8 cellular contexts compared by ENCODE assay signal in the genomic region with DNA sequence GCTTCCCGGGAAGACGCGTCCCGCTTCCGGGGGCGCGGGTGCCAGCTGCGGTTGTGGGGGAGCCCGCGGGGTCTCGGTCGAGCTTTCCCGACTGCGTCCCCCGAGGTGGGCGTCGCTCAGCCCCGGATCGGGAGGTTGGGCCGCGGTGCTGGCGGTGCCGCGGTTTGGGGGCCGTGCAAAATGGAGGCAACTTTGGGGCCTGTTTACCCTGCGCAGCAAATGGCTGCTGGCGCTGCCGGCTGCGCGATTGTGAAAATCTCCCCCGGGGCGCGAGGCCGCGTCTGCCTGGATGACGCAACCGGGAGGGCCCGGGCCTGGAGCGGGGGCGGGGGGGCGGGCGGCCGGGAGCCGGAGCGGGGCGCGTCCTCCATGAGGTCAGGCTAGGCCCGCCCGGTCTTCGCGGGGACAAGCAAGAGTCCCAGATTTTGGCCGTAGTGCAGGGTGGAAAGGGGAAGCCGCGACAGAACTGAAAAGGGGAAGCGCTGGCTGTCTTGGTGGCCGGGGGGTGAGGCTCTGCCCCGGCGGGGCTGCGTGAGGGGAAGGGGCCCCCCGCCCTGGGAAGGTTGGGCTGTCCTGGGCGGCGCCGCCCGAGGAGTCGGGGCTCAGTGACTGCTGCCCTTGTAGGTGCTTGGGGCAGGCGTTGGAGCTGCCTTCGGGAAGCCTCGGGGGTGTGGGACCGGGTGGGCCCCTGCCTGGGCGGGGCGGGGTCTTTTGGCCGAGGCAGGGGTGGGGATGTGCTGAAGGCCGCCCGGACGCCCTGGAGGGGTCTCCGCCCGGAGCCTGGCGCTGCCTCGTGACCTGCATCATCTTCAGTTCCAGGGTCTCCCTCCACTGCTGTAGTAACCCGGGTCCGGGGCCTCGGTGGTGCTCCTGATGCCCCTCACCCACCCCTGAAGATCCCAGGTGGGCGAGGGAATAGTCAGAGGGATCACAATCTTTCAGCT. TPM values are rescaled to one million over a fixed set of nuclear protein-coding genes. Genes with fewer than 3 reads are reported as not detected.
DNase-seq lines count a peak whose midpoint lies in the region; ATAC-seq, FAIRE-seq and TF ChIP-seq lines count a peak whose summit lies in the region.

No MANE protein-coding gene starts in this region.

- 0% methylated on average over 8 of the region's 83 CpGs; no CpG with 5 or more reads in 1 of the 2 donors for WGBS in esophagus squamous epithelium, 2 donors

- H3K4me1 Mint-ChIP-seq in activated T-helper 1 cell treated with anti-CD3 and anti-CD28 coated beads, Interleukin-12 subunit alpha, Interleukin-12 subunit beta, Interleukin-2, Interleukin-4 antibody, amounts not matched to agents 30 ng/mL and 10 ng/mL and 1 ng/mL, durations not matched to agents 14 hours and 24 hours and 36 hours (ENCODE audit: low read depth): peaks cover 25% of the 10 kb centered on the region

- H3K36me3 ChIP-seq in esophagus squamous epithelium (peaks cover 10 to 38% (median 15%) of the 10 kb centered on the region in 3 donors), muscle layer of colon (ENCODE audit: insufficient read depth, low read length) (peaks cover 17% of the 10 kb centered on the region)

- FAIRE-seq in RCC 7860 (lab: Jason Lieb, UNC): no peak

- peak; percentile 34 for DNase-seq in NCI-H2196 (lab: John Stamatoyannopoulos, UW; ENCODE audit: unreplicated experiment)
- DNase-seq in NCI-H2196 treated with DMSO at 0.1 percent for 48 hours (lab: John Stamatoyannopoulos, UW; ENCODE audit: unreplicated experiment): no peak
- DNase-seq in RCC 7860 (ENCODE audit: low spot score): peak; percentile 45
- DNase-seq in activated T-helper 1 cell treated with anti-CD3 and anti-CD28 coated beads, Interleukin-12 subunit alpha, Interleukin-12 subunit beta, Interleukin-2, Interleukin-4 antibody, amounts not matched to agents 30 ng/mL and 10 ng/mL and 1 ng/mL, durations not matched to agents 14 hours and 24 hours and 36 hours (ENCODE audit: low spot score): peak; percentile 66
- peak; percentile 58 for DNase-seq in esophagus squamous epithelium (lab: John Stamatoyannopoulos, UW)
- DNase-seq in stimulated activated CD8-positive, alpha-beta memory T cell treated with anti-CD3 and anti-CD28 coated beads, Interleukin-4, amount 100 ng/mL, for 48 hours: peak; percentile 83

- H3K4me3 ChIP-seq in esophagus squamous epithelium (peak overlapping the region; percentile 84 to 98 (median 94)), muscle layer of colon (ENCODE audit: low read depth in 1 of 2, low read length in 2 of 2) (peak overlapping the region; percentile 79 to 92)

- H3K27me3 ChIP-seq in esophagus squamous epithelium (no peaks in the 10 kb centered on the region), muscle layer of colon (ENCODE audit: control insufficient read depth in 1 of 2, insufficient read depth in 2 of 2, low read length in 2 of 2) (no peaks in the 10 kb centered on the region)

- H3K9me3 Mint-ChIP-seq in activated T-helper 1 cell treated with anti-CD3 and anti-CD28 coated beads, Interleukin-12 subunit alpha, Interleukin-12 subunit beta, Interleukin-2, Interleukin-4 antibody, amounts not matched to agents 30 ng/mL and 10 ng/mL and 1 ng/mL, durations not matched to agents 14 hours and 24 hours and 36 hours: no peaks in the 10 kb centered on the region

- H3K36me3 Mint-ChIP-seq in activated T-helper 1 cell treated with anti-CD3 and anti-CD28 coated beads, Interleukin-12 subunit alpha, Interleukin-12 subunit beta, Interleukin-2, Interleukin-4 antibody, amounts not matched to agents 30 ng/mL and 10 ng/mL and 1 ng/mL, durations not matched to agents 14 hours and 24 hours and 36 hours (ENCODE audit: low read depth): peaks cover 26% of the 10 kb centered on the region

- no peak for TF ChIP-seq CTCF in esophagus squamous epithelium (IDR thresholded peaks at IDR 0.05)

- H3K27ac ChIP-seq in esophagus squamous epithelium: peak overlapping the region; percentile 99 to 100 (median 100)
- peak overlapping the region; percentile 98 for H3K27ac ChIP-seq in muscle layer of colon (ENCODE audit: low read depth, low read length)

- H3K27ac Mint-ChIP-seq in activated T-helper 1 cell treated with anti-CD3 and anti-CD28 coated beads, Interleukin-12 subunit alpha, Interleukin-12 subunit beta, Interleukin-2, Interleukin-4 antibody, amounts not matched to agents 30 ng/mL and 10 ng/mL and 1 ng/mL, durations not matched to agents 14 hours and 24 hours and 36 hours: peak overlapping the region; percentile 83

- peak overlapping the region; percentile 89 for H3K9ac ChIP-seq in muscle layer of colon (ENCODE audit: low read length)

- intact Hi-C loops in activated T-helper 1 cell treated with anti-CD3 and anti-CD28 coated beads, Interleukin-12 subunit alpha, Interleukin-12 subunit beta, Interleukin-2, Interleukin-4 antibody, amounts not matched to agents 30 ng/mL and 10 ng/mL and 1 ng/mL, durations not matched to agents 14 hours and 24 hours and 36 hours (cut with micrococcal nuclease): loop anchor here (5.0 to 10.0 kb wide), 2 partner anchors 174 to 344 kb away; a partner anchor contains a TSS
- intact Hi-C loops in esophagus squamous epithelium (cut with DNase I): loop anchor here (2.0 to 5.0 kb wide), 2 partner anchors 34 to 56 kb away; a partner anchor contains a TSS

- H3K9me3 ChIP-seq in esophagus squamous epithelium: no peaks in the 10 kb centered on the region
- H3K9me3 ChIP-seq in muscle layer of colon (ENCODE audit: low read length): no peaks in the 10 kb centered on the region

- peak in 2 of 4 donors; percentile 67 to 80 for TF ChIP-seq POLR2A in esophagus squamous epithelium (IDR thresholded peaks at IDR 0.05)

- peak overlapping the region; percentile 91 for H3K4me3 Mint-ChIP-seq in activated T-helper 1 cell treated with anti-CD3 and anti-CD28 coated beads, Interleukin-12 subunit alpha, Interleukin-12 subunit beta, Interleukin-2, Interleukin-4 antibody, amounts not matched to agents 30 ng/mL and 10 ng/mL and 1 ng/mL, durations not matched to agents 14 hours and 24 hours and 36 hours

- H3K4me1 ChIP-seq in esophagus squamous epithelium (peaks cover 44 to 78% (median 59%) of the 10 kb centered on the region in 3 donors), muscle layer of colon (ENCODE audit: insufficient read depth, low read length) (peaks cover 45% of the 10 kb centered on the region)

- peaks cover 5% of the 10 kb centered on the region for H3K27me3 Mint-ChIP-seq in activated T-helper 1 cell treated with anti-CD3 and anti-CD28 coated beads, Interleukin-12 subunit alpha, Interleukin-12 subunit beta, Interleukin-2, Interleukin-4 antibody, amounts not matched to agents 30 ng/mL and 10 ng/mL and 1 ng/mL, durations not matched to agents 14 hours and 24 hours and 36 hours (ENCODE audit: insufficient read depth)

- no peak for ATAC-seq in HG03342 (IDR thresholded peaks at IDR 0.05; ENCODE audit: unreplicated experiment)

RNA-seq across cellular contexts. Expression of a gene that starts 11.1 kb away (rescaled TPM):
- total RNA-seq in activated T-helper 1 cell treated with anti-CD3 and anti-CD28 coated beads, Interleukin-12 subunit alpha, Interleukin-12 subunit beta, Interleukin-2, Interleukin-4 antibody, amounts not matched to agents 30 ng/mL and 10 ng/mL and 1 ng/mL, durations not matched to agents 14 hours and 24 hours and 36 hours: 0.07 and 0.16 TPM in 2 replicates
- total RNA-seq in esophagus squamous epithelium: under 1 TPM in 3 of 4 donors, not detected in 1; 0.32 to 0.40 (median 0.38) TPM

RNA-seq across cellular contexts. Expression of a gene that starts 14.6 kb away (rescaled TPM):
- total RNA-seq in activated T-helper 1 cell treated with anti-CD3 and anti-CD28 coated beads, Interleukin-12 subunit alpha, Interleukin-12 subunit beta, Interleukin-2, Interleukin-4 antibody, amounts not matched to agents 30 ng/mL and 10 ng/mL and 1 ng/mL, durations not matched to agents 14 hours and 24 hours and 36 hours: 0.34 TPM in 1 of 2 replicates, not detected in the other
- total RNA-seq in esophagus squamous epithelium: 1 to 10 TPM in 1 of 4 donors, not detected in 3; 1.5 TPM

RNA-seq across cellular contexts. Expression of a gene that starts 21.7 kb away (rescaled TPM):
- total RNA-seq in activated T-helper 1 cell treated with anti-CD3 and anti-CD28 coated beads, Interleukin-12 subunit alpha, Interleukin-12 subunit beta, Interleukin-2, Interleukin-4 antibody, amounts not matched to agents 30 ng/mL and 10 ng/mL and 1 ng/mL, durations not matched to agents 14 hours and 24 hours and 36 hours: 2.2 and 4.5 TPM in 2 replicates
- 1 to 10 TPM in 1 of 4 donors, under 1 TPM in 2, not detected in 1; 0.76 to 1.1 (median 0.88) TPM for total RNA-seq in esophagus squamous epithelium

RNA-seq across cellular contexts. Expression of a gene that starts 34.2 kb away (rescaled TPM):
- total RNA-seq in activated T-helper 1 cell treated with anti-CD3 and anti-CD28 coated beads, Interleukin-12 subunit alpha, Interleukin-12 subunit beta, Interleukin-2, Interleukin-4 antibody, amounts not matched to agents 30 ng/mL and 10 ng/mL and 1 ng/mL, durations not matched to agents 14 hours and 24 hours and 36 hours: 153 and 169 TPM in 2 replicates
- 10 to 100 TPM; 19.3 to 39.7 (median 31.3) TPM for total RNA-seq in esophagus squamous epithelium

RNA-seq across cellular contexts. Expression of a gene that starts 34.7 kb away (rescaled TPM):
- 67.5 and 68.2 TPM in 2 replicates for total RNA-seq in activated T-helper 1 cell treated with anti-CD3 and anti-CD28 coated beads, Interleukin-12 subunit alpha, Interleukin-12 subunit beta, Interleukin-2, Interleukin-4 antibody, amounts not matched to agents 30 ng/mL and 10 ng/mL and 1 ng/mL, durations not matched to agents 14 hours and 24 hours and 36 hours
- 10 to 100 TPM; 44.8 to 56.5 (median 48.8) TPM for total RNA-seq in esophagus squamous epithelium
